In genomic region chr4:87543835-87544461, GRCh38 we compare ENCODE assay signal across 9 cellular contexts. TPM values are rescaled to one million over a fixed set of nuclear protein-coding genes. Genes with fewer than 3 reads are reported as not detected.
A peak's percentile ranks its signal among the peaks of the same experiment; 100 is the strongest.
DNase-seq lines count a peak whose midpoint lies in the region; TF ChIP-seq lines count a peak whose summit lies in the region.
"Had no signal": no experiment of that assay in that cellular context is flagged by ENCODE, and none has a peak within 500 bp of the region (broad histone marks: within the 10 kb centered on the region; RNA-seq: fewer than 3 reads in every experiment).

No MANE protein-coding gene starts in this region.

- peaks cover 4% of the 10 kb centered on the region for H3K27me3 Mint-ChIP-seq in activated naive CD8-positive, alpha-beta T cell treated with anti-CD3 and anti-CD28 coated beads for 36 hours

- peak; percentile 64 for TF ChIP-seq CTCF in fibroblast of villous mesenchyme (IDR thresholded peaks at IDR 0.05; ENCODE audit: insufficient read depth, low read depth, low read length)

- no peak overlapping the region for H3K27ac Mint-ChIP-seq in activated naive CD8-positive, alpha-beta T cell treated with anti-CD3 and anti-CD28 coated beads for 36 hours
- H3K27ac Mint-ChIP-seq: CD4-positive, CD25-positive, alpha-beta regulatory T cell had no signal

- DNase-seq in NCI-H2171 treated with DMSO at 0.1 percent for 48 hours (lab: John Stamatoyannopoulos, UW) (peak; percentile 13), NCI-H2171 (lab: John Stamatoyannopoulos, UW) (no peak), SHP77 treated with DMSO at 0.1 percent for 48 hours (lab: John Stamatoyannopoulos, UW) (peak; percentile 33), fibroblast of villous mesenchyme (ENCODE audit: low read depth) (peak; percentile 50), skeletal muscle cell (ENCODE audit: low read depth) (peak; percentile 37), NCI-H345 (lab: John Stamatoyannopoulos, UW) (no peak)
- no peak for DNase-seq in activated naive CD8-positive, alpha-beta T cell treated with anti-CD3 and anti-CD28 coated beads for 36 hours
- no peak for DNase-seq in stimulated activated CD4-positive, alpha-beta T cell treated with anti-CD3 and anti-CD28 coated beads, Interleukin-4, amount 100 ng/mL, for 4 hours

- H3K9me3 Mint-ChIP-seq in activated naive CD8-positive, alpha-beta T cell treated with anti-CD3 and anti-CD28 coated beads for 36 hours: no peaks in the 10 kb centered on the region

- H3K4me1 Mint-ChIP-seq in activated naive CD8-positive, alpha-beta T cell treated with anti-CD3 and anti-CD28 coated beads for 36 hours: no peaks in the 10 kb centered on the region
- H3K4me1 Mint-ChIP-seq: CD4-positive, CD25-positive, alpha-beta regulatory T cell had no signal

- H3K4me3 ChIP-seq in fibroblast of villous mesenchyme (ENCODE audit: low read depth, low read length) (no peak overlapping the region), skeletal muscle cell (ENCODE audit: low read depth, low read length) (no peak overlapping the region)

- no peak overlapping the region for H3K4me3 Mint-ChIP-seq in activated naive CD8-positive, alpha-beta T cell treated with anti-CD3 and anti-CD28 coated beads for 36 hours
- H3K4me3 Mint-ChIP-seq: CD4-positive, CD25-positive, alpha-beta regulatory T cell had no signal

- no peaks in the 10 kb centered on the region for H3K36me3 Mint-ChIP-seq in activated naive CD8-positive, alpha-beta T cell treated with anti-CD3 and anti-CD28 coated beads for 36 hours
- H3K36me3 Mint-ChIP-seq: CD4-positive, CD25-positive, alpha-beta regulatory T cell had no signal

RNA-seq across cellular contexts. Expression of gene SPARCL1, which starts 14.8 kb away (rescaled TPM):
- under 0.01 TPM in 1 of 2 replicates, not detected in the other for total RNA-seq in fibroblast of villous mesenchyme
- total RNA-seq in activated naive CD8-positive, alpha-beta T cell treated with anti-CD3 and anti-CD28 coated beads for 36 hours: not detected
- total RNA-seq: CD4-positive, CD25-positive, alpha-beta regulatory T cell had no signal

Comparison
In these comparisons a context has a peak if more than half of its experiments do, and no peak if none do; other contexts are left out.
1. DNase-seq: peak in NCI-H2171 treated with DMSO at 0.1 percent for 48 hours (single experiment), SHP77 treated with DMSO at 0.1 percent for 48 hours (single experiment), fibroblast of villous mesenchyme (single experiment) and skeletal muscle cell (single experiment); none in NCI-H2171 (single experiment), activated naive CD8-positive, alpha-beta T cell treated with anti-CD3 and anti-CD28 coated beads for 36 hours (single experiment), NCI-H345 (single experiment) and stimulated activated CD4-positive, alpha-beta T cell treated with anti-CD3 and anti-CD28 coated beads, Interleukin-4, amount 100 ng/mL, for 4 hours (0 of 2).